ENCODE assay signal across 18 cellular contexts in genomic region chr4:27117453-27117852, GRCh38.
"Had no signal": no experiment of that assay in that cellular context is flagged by ENCODE, and none has a peak within 500 bp of the region (broad histone marks: within the 10 kb centered on the region; RNA-seq: fewer than 3 reads in every experiment).

No MANE protein-coding gene starts in this region.

- H3K27ac ChIP-seq: RWPE1 had no signal

- DNase-seq: KBM-7, MG63, NCI-H1092, NCI-H1105 treated with DMSO at 0.1 percent for 48 hours, NCI-H1417 treated with DMSO at 0.1 percent for 48 hours, NCI-H146, NCI-H1694 treated with DMSO at 0.1 percent for 48 hours, NCI-H1930, NCI-H2081, NCI-H2107, NCI-H2227 treated with DMSO at 0.1 percent for 48 hours, NCI-H524, NCI-H526 treated with DMSO at 0.1 percent for 48 hours, NCI-H748 treated with DMSO at 0.1 percent for 48 hours, PC-3, SHP77 had no signal

- H3K36me3 ChIP-seq: MG63 had no signal

- H3K9me3 ChIP-seq: MG63 had no signal

- H3K4me3 ChIP-seq: MG63 had no signal

- ATAC-seq: Panc1, PC-3 had no signal

- H3K27me3 ChIP-seq: MG63 had no signal
